18 cellular contexts compared by ENCODE assay signal in the genomic region with DNA sequence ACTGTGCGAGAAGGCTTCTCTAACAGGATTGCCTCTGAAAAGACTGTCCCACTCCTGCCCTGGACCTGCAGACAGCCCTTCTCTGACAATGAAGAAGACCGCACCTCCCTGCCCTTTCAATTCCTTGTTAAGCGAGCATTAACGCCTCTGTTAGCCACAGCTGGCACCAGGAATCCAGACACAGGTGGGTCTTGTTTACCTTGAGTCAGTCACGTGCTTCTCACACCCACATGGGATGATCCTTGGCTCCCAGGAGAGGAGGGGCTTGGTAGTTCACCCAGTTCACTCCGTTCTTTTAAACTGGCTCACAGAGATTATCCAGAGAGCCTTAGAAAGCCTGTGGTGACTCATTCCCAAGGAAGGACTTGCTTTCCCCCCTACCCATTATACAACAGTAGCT.
DNase-seq lines count a peak whose midpoint lies in the region; ATAC-seq, FAIRE-seq and TF ChIP-seq lines count a peak whose summit lies in the region.
"Had no signal": no experiment of that assay in that cellular context is flagged by ENCODE, and none has a peak within 500 bp of the region (broad histone marks: within the 10 kb centered on the region; RNA-seq: fewer than 3 reads in every experiment).

No MANE protein-coding gene starts in this region.

- ATAC-seq in mucosa of descending colon, result peak; percentile 93
- ATAC-seq in HG03175 (IDR thresholded peaks at IDR 0.05; ENCODE audit: unreplicated experiment), result no peak
- ATAC-seq: naive thymus-derived CD8-positive, alpha-beta T cell; Panc1 had no signal

- H3K36me3 ChIP-seq in bronchial epithelial cell (ENCODE audit: control insufficient read depth, insufficient read depth, low read length), result no peaks in the 10 kb centered on the region
- no peaks in the 10 kb centered on the region for H3K36me3 ChIP-seq in mucosa of descending colon (ENCODE audit: low read depth)
- H3K36me3 ChIP-seq: adrenal gland, uterus had no signal

- DNase-seq in DMS79 treated with DMSO at 0.1 percent for 48 hours (lab: John Stamatoyannopoulos, UW) (peak; percentile 40), NCI-H187 treated with DMSO at 0.1 percent for 48 hours (lab: John Stamatoyannopoulos, UW) (peak; percentile 26), bronchial epithelial cell (ENCODE audit: low read depth) (peak; percentile 70), mucosa of descending colon (peak in 2 of 3 donors; percentile 21 to 53), GM13977 (ENCODE audit: low spot score) (no peak), GM03348 (ENCODE audit: low spot score) (no peak), SW 1271 (lab: John Stamatoyannopoulos, UW) (no peak)
- DNase-seq: activated CD4-positive, alpha-beta T cell treated with anti-CD3 and anti-CD28 coated beads for 48 hours; activated gamma-delta T cell; adrenal gland; HFFc6; naive thymus-derived CD8-positive, alpha-beta T cell; NCI-H526; posterior cingulate gyrus; stimulated activated CD4-positive, alpha-beta T cell treated with anti-CD3 and anti-CD28 coated beads, Interleukin-2, amount 100 ng/mL, for 48 hours; uterus had no signal

- TF ChIP-seq CTCF in bronchial epithelial cell (IDR thresholded peaks at IDR 0.05; ENCODE audit: insufficient read depth, low read length, severe bottlenecking) (no peak), mucosa of descending colon (IDR thresholded peaks at IDR 0.05) (no peak), GM13977 (IDR thresholded peaks at IDR 0.05; ENCODE audit: extremely low read depth, insufficient read depth, missing control alignments) (no peak)

- intact Hi-C loops in mucosa of descending colon (cut with DNase I, micrococcal nuclease), result no loop called here

- in situ Hi-C loops in GM13977 (cut with MboI; ENCODE audit: low pct_unique_long_range_greater_than_20kb, low sequenced_read_pairs, unreplicated experiment), result no loop called here

- FAIRE-seq in bronchial epithelial cell (lab: Jason Lieb, UNC), result peak; percentile 75

- no peaks in the 10 kb centered on the region for H3K4me1 ChIP-seq in mucosa of descending colon (ENCODE audit: low read depth)
- H3K4me1 ChIP-seq: uterus had no signal

- H3K4me3 ChIP-seq in bronchial epithelial cell (ENCODE audit: low read depth, low read length) (no peak overlapping the region), mucosa of descending colon (no peak overlapping the region)
- H3K4me3 ChIP-seq: adrenal gland, uterus had no signal

- no peaks in the 10 kb centered on the region for H3K27me3 ChIP-seq in bronchial epithelial cell (ENCODE audit: control insufficient read depth, insufficient read depth, low read length)
- H3K27me3 ChIP-seq: adrenal gland, uterus had no signal

- H3K9me3 ChIP-seq in mucosa of descending colon, result no peaks in the 10 kb centered on the region
- H3K9me3 ChIP-seq: adrenal gland, uterus had no signal

Comparison
In these comparisons a context has a peak if more than half of its experiments do, and no peak if none do; other contexts are left out.
1. DNase-seq: peak in DMS79 treated with DMSO at 0.1 percent for 48 hours (single experiment), NCI-H187 treated with DMSO at 0.1 percent for 48 hours (single experiment), bronchial epithelial cell (single experiment) and mucosa of descending colon (2 of 3); none in GM13977 (single experiment), GM03348 (single experiment) and SW 1271 (0 of 2).